In genomic region chr3:48473617-48473952, GRCh38 we compare ENCODE assay signal across 8 cellular contexts. TPM values are rescaled to one million over a fixed set of nuclear protein-coding genes. Genes with fewer than 3 reads are reported as not detected.
A peak's percentile ranks its signal among the peaks of the same experiment; 100 is the strongest.
DNase-seq lines count a peak whose midpoint lies in the region; ATAC-seq and TF ChIP-seq lines count a peak whose summit lies in the region.

No MANE protein-coding gene starts in this region.

- DNase-seq in SK-N-MC (ENCODE audit: low read depth, low spot score) (no peak), glutamatergic neuron (no peak), HEK293T (ENCODE audit: extremely low spot score) (no peak), NCI-H2171 treated with DMSO at 0.1 percent for 48 hours (lab: John Stamatoyannopoulos, UW) (no peak), DMS114 treated with DMSO at 0.1 percent for 48 hours (lab: John Stamatoyannopoulos, UW; ENCODE audit: unreplicated experiment) (no peak)

- peaks cover 9% of the 10 kb centered on the region for H3K27me3 Mint-ChIP-seq in glutamatergic neuron (ENCODE audit: unreplicated experiment)

- H3K27ac ChIP-seq in HEK293 (ENCODE audit: extremely low read depth, low read depth, low read length) = peak overlapping the region; percentile 84; the same call in 1 of the 2 replicates
- H3K27ac ChIP-seq in SK-N-MC = peak overlapping the region; percentile 10; the same call in 1 of the 2 replicates
- peak overlapping the region in 20 of 21 experiments; percentile 84 to 99 (median 95) for H3K27ac ChIP-seq in skin epidermis

- no peak for TF ChIP-seq CTCF in HEK293 (tag by site-specific recombination; IDR thresholded peaks at IDR 0.05)
- no peak for TF ChIP-seq CTCF in glutamatergic neuron (IDR thresholded peaks at IDR 0.05; ENCODE audit: partially characterized antibody, unreplicated experiment)

- no peaks in the 10 kb centered on the region for H3K4me1 ChIP-seq in HEK293 (ENCODE audit: control insufficient read depth, insufficient read depth, low read length)

- H3K36me3 ChIP-seq in HEK293 (ENCODE audit: control insufficient read depth in 2 of 2, insufficient read depth in 1 of 2, low read length in 2 of 2) = peaks cover 0 to 21% of the 10 kb centered on the region in 2 experiments; a peak in 2 of 3 replicates
- H3K36me3 ChIP-seq in SK-N-MC (ENCODE audit: insufficient read depth, low read length) = no peaks in the 10 kb centered on the region

- POLR2A ChIA-PET in HEK293 (lab: Yijun Ruan, JAX) = interaction anchor here (0.7 to 2.3 kb wide), 7 partner anchors 9 to 232 kb away, joined by 3 to 13 read pairs (median 5); partner anchors contain the start of genes ATRIP, CCDC51, PFKFB4 and TMA7
- POLR2A ChIA-PET in HEK293T (lab: Yijun Ruan, JAX) = interaction anchor here (0.6 to 2.9 kb wide), 17 partner anchors 9 to 162 kb away, joined by 3 to 28 read pairs (median 4); partner anchors contain the start of genes ATRIP, CCDC51, PFKFB4 and SHISA5

- no peaks in the 10 kb centered on the region for H3K9me3 ChIP-seq in HEK293 (ENCODE audit: control insufficient read depth, insufficient read depth, low read depth, low read length)
- no peaks in the 10 kb centered on the region for H3K9me3 ChIP-seq in SK-N-MC (ENCODE audit: low read depth, low read length)

- peak overlapping the region; percentile 99 for H3K4me3 Mint-ChIP-seq in glutamatergic neuron (ENCODE audit: unreplicated experiment)

- CTCF ChIA-PET in HEK293 (lab: Yijun Ruan, JAX) = interaction anchor here (0.6 to 1.9 kb wide), 9 partner anchors 9 to 186 kb away, joined by 3 to 7 read pairs (median 4); partner anchors contain the start of gene SHISA5
- CTCF ChIA-PET in HEK293T (lab: Yijun Ruan, JAX) = interaction anchor here (0.7 to 2.4 kb wide), 11 partner anchors 15 to 76 kb away, joined by 3 to 10 read pairs (median 4); partner anchors contain the start of gene SHISA5

- H3K36me3 Mint-ChIP-seq in glutamatergic neuron (ENCODE audit: unreplicated experiment) = peaks cover 5% of the 10 kb centered on the region

- no peak overlapping the region for H3K4me3 ChIP-seq in HEK293 (ENCODE audit: low read depth, low read length)
- no peak overlapping the region for H3K4me3 ChIP-seq in SK-N-MC
- H3K4me3 ChIP-seq in skin epidermis = peak overlapping the region in 1 of 7 experiments; percentile 62

- no peak for ATAC-seq in HG03442 (IDR thresholded peaks at IDR 0.05; ENCODE audit: unreplicated experiment)

- H3K27ac Mint-ChIP-seq in glutamatergic neuron (ENCODE audit: unreplicated experiment) = peak overlapping the region; percentile 100

- no peak overlapping the region for H3K9ac ChIP-seq in SK-N-MC (ENCODE audit: insufficient read length)

- H3K4me1 Mint-ChIP-seq in glutamatergic neuron (ENCODE audit: low read depth, unreplicated experiment) = peaks cover 23% of the 10 kb centered on the region

- peaks cover 2% of the 10 kb centered on the region for H3K9me3 Mint-ChIP-seq in glutamatergic neuron (ENCODE audit: unreplicated experiment)

TF ChIP-seq in HEK293, 187 proteins besides CTCF, POLR2A, EP300 and RAD21:
- TF ChIP-seq ZNF791 (tag by site-specific recombination; IDR thresholded peaks at IDR 0.05) (no peak), ZNF350 (tag by site-specific recombination; IDR thresholded peaks at IDR 0.05) (no peak), ZNF658 (tag by site-specific recombination; IDR thresholded peaks at IDR 0.05) (no peak), ZBTB1 (tag by site-specific recombination; IDR thresholded peaks at IDR 0.05) (no peak), PRDM4 (tag by site-specific recombination; IDR thresholded peaks at IDR 0.05) (no peak), ZNF664 (tag by site-specific recombination; IDR thresholded peaks at IDR 0.05) (peak; percentile 67; the same call in 1 of the 2 replicates), ZFP41 (tag by site-specific recombination; IDR thresholded peaks at IDR 0.05; ENCODE audit: borderline replicate concordance) (no peak), ZNF24 (tag by site-specific recombination; IDR thresholded peaks at IDR 0.05) (no peak), ZNF626 (tag by site-specific recombination; IDR thresholded peaks at IDR 0.05) (no peak), OSR2 (tag by site-specific recombination; IDR thresholded peaks at IDR 0.05) (no peak), ZNF223 (tag by site-specific recombination; IDR thresholded peaks at IDR 0.05) (no peak), ZNF324 (tag by site-specific recombination; IDR thresholded peaks at IDR 0.05) (no peak), ZNF580 (tag by site-specific recombination; IDR thresholded peaks at IDR 0.05) (no peak), ZNF707 (tag by site-specific recombination; IDR thresholded peaks at IDR 0.05) (no peak), ZNF133 (tag by site-specific recombination; IDR thresholded peaks at IDR 0.05) (0 out of 2 replicates have a peak, but pooled peaks have one; percentile 5)

TF ChIP-seq in HEK293T, 16 proteins besides CTCF, POLR2A, EP300 and RAD21:
- TF ChIP-seq BHLHE40 (IDR thresholded peaks at IDR 0.05; ENCODE audit: borderline replicate concordance) (no peak), CTBP1 (IDR thresholded peaks at IDR 0.05; ENCODE audit: borderline replicate concordance) (no peak), ARNT (IDR thresholded peaks at IDR 0.05) (no peak), NFRKB (IDR thresholded peaks at IDR 0.05) (no peak), FOXA1 (IDR thresholded peaks at IDR 0.05) (no peak), PKNOX1 (IDR thresholded peaks at IDR 0.05) (no peak), ELF4 (IDR thresholded peaks at IDR 0.05) (no peak), TARDBP (IDR thresholded peaks at IDR 0.05) (no peak), FOXK2 (IDR thresholded peaks at IDR 0.05) (no peak), SP1 (IDR thresholded peaks at IDR 0.05) (no peak)

RNA-seq across cellular contexts. Expression of gene ATRIP, which starts 27.0 kb away (rescaled TPM):
- 15.8 TPM for total RNA-seq in glutamatergic neuron (ENCODE audit: unreplicated experiment)

RNA-seq across cellular contexts. Expression of gene SHISA5, which starts 30.4 kb away (rescaled TPM):
- total RNA-seq in glutamatergic neuron (ENCODE audit: unreplicated experiment) = 261 TPM

RNA-seq across cellular contexts. Expression of gene TMA7, which starts 33.5 kb away (rescaled TPM):
- 154 TPM for total RNA-seq in glutamatergic neuron (ENCODE audit: unreplicated experiment)

RNA-seq across cellular contexts. Expression of gene CCDC51, which starts 33.7 kb away (rescaled TPM):
- 15.3 TPM for total RNA-seq in glutamatergic neuron (ENCODE audit: unreplicated experiment)

RNA-seq across cellular contexts. Expression of gene PLXNB1, which starts 43.7 kb away (rescaled TPM):
- total RNA-seq in glutamatergic neuron (ENCODE audit: unreplicated experiment) = 195 TPM

Comparison
In these comparisons a context has a peak if more than half of its experiments do, and no peak if none do; other contexts are left out.
1. H3K27ac ChIP-seq: peak in every context shown above with its lines; median percentile 95 in skin epidermis; 84 in HEK293; 10 in SK-N-MC.